ENCODE assay signal across 8 cellular contexts in genomic region chr18:32930695-32931301, GRCh38.
DNase-seq lines count a peak whose midpoint lies in the region; ATAC-seq, FAIRE-seq and TF ChIP-seq lines count a peak whose summit lies in the region.

No MANE protein-coding gene starts in this region.

- H3K4me3 ChIP-seq in A549, result no peak overlapping the region
- no peak overlapping the region for H3K4me3 ChIP-seq in lower lobe of right lung
- no peak overlapping the region for H3K4me3 ChIP-seq in testis

- CTCF ChIA-PET in A549 (lab: Yijun Ruan, JAX), result interaction anchor here (0.6 to 2.2 kb wide), 6 partner anchors 14 to 155 kb away, joined by 3 to 6 read pairs (median 4); no protein-coding TSS in a partner anchor

- FAIRE-seq in A549 (lab: Jason Lieb, UNC), result no peak

- POLR2A ChIA-PET in A549 (lab: Yijun Ruan, JAX), result no interaction called here

- intact Hi-C loops in lower lobe of right lung (cut with DNase I) (no loop called here), testis (cut with DNase I; ENCODE audit: low total_unique reads) (no loop called here)

- H3K9me3 ChIP-seq in A549 (no peaks in the 10 kb centered on the region), lower lobe of right lung (no peaks in the 10 kb centered on the region), testis (no peaks in the 10 kb centered on the region)

- H3K27me3 ChIP-seq in lower lobe of right lung (ENCODE audit: low read depth) (no peaks in the 10 kb centered on the region), testis (no peaks in the 10 kb centered on the region)

- TF ChIP-seq CTCF in A549 (IDR thresholded peaks at IDR 0.05), result peak; percentile 30; the same call in 1 of the 3 replicates
- TF ChIP-seq CTCF in VCaP (conservative IDR thresholded peaks at IDR 0.05), result peak; percentile 69
- peak; percentile 32 for TF ChIP-seq CTCF in lower lobe of right lung (IDR thresholded peaks at IDR 0.05)
- peak in 1 of 3 experiments; percentile 70 for TF ChIP-seq CTCF in testis (IDR thresholded peaks at IDR 0.05)

- H3K27ac ChIP-seq in A549 (no peak overlapping the region), VCaP (no peak overlapping the region), lower lobe of right lung (no peak overlapping the region), testis (no peak overlapping the region)

- H3K4me1 ChIP-seq in A549, result no peaks in the 10 kb centered on the region
- no peaks in the 10 kb centered on the region for H3K4me1 ChIP-seq in lower lobe of right lung
- H3K4me1 ChIP-seq in testis, result no peaks in the 10 kb centered on the region

- WGBS in A549 (ENCODE audit: missing lambda C conversion rate), result 5% methylated on average over 6 of the region's 6 CpGs
- WGBS in testis, 2 donors, result 41 to 57% methylated on average over 6 of the region's 6 CpGs

- peak in 1 of 2 experiments; percentile 29; a peak in 1 of 5 replicates for TF ChIP-seq RAD21 in A549 (conservative IDR thresholded peaks at IDR 0.05 in 1 of 2, IDR thresholded peaks at IDR 0.05 in 1 of 2)

- no peak for TF ChIP-seq POLR2A in A549 (IDR thresholded peaks at IDR 0.05; ENCODE audit: low read length)
- no peak for TF ChIP-seq POLR2A in testis (IDR thresholded peaks at IDR 0.05)

- peak; percentile 71 to 72; a peak in 4 of 6 replicates for ATAC-seq in A549
- ATAC-seq in GM18508 (IDR thresholded peaks at IDR 0.05; ENCODE audit: insufficient read depth, unreplicated experiment), result peak; percentile 99
- peak; percentile 98 for ATAC-seq in HG02840 (IDR thresholded peaks at IDR 0.05; ENCODE audit: low FRiP score, unreplicated experiment)
- ATAC-seq in lower lobe of right lung, result peak in 1 of 2 donors; percentile 30

- DNase-seq in A549 (ENCODE audit: low read depth in 1 of 2, low spot score in 1 of 2) (peak; percentile 6 to 27), NCI-H1105 (lab: John Stamatoyannopoulos, UW) (peak; percentile 3), lower lobe of right lung (no peak), testis (no peak), GOT3 (lab: John Stamatoyannopoulos, UW) (no peak)

- no peak overlapping the region for H3K4me2 ChIP-seq in A549

- H3K36me3 ChIP-seq in lower lobe of right lung (no peaks in the 10 kb centered on the region), testis (ENCODE audit: low read depth, missing control alignments) (no peaks in the 10 kb centered on the region)

- no peak for TF ChIP-seq EP300 in A549 (IDR thresholded peaks at IDR 0.05)

TF ChIP-seq in A549, 52 proteins besides CTCF, POLR2A, EP300 and RAD21:
- TF ChIP-seq MAX (IDR thresholded peaks at IDR 0.05), result no peak
- no peak for TF ChIP-seq HDAC2 (IDR thresholded peaks at IDR 0.05)
- no peak for TF ChIP-seq CBX8 (IDR thresholded peaks at IDR 0.05)
- no peak for TF ChIP-seq EHF (CRISPR knock-in tag; IDR thresholded peaks at IDR 0.05)
- no peak for TF ChIP-seq REST (IDR thresholded peaks at IDR 0.05)
- TF ChIP-seq FOSB (CRISPR knock-in tag; IDR thresholded peaks at IDR 0.05), result no peak
- TF ChIP-seq TFCP2L1 (CRISPR knock-in tag; IDR thresholded peaks at IDR 0.05), result no peak
- TF ChIP-seq HOXA7 (CRISPR knock-in tag; IDR thresholded peaks at IDR 0.05), result no peak
- no peak for TF ChIP-seq KDM5A (IDR thresholded peaks at IDR 0.05)
- TF ChIP-seq ELK1 (IDR thresholded peaks at IDR 0.05; ENCODE audit: low read depth, low read length), result no peak
- no peak for TF ChIP-seq HMGXB4 (CRISPR knock-in tag; IDR thresholded peaks at IDR 0.05; ENCODE audit: borderline replicate concordance)
- TF ChIP-seq NPAS2 (CRISPR knock-in tag; IDR thresholded peaks at IDR 0.05; ENCODE audit: borderline replicate concordance), result no peak

Comparison
In these comparisons a context has a peak if more than half of its experiments do, and no peak if none do; other contexts are left out.
1. DNase-seq: peak in A549 (2 of 2) and NCI-H1105 (single experiment); none in lower lobe of right lung (single experiment), testis (single experiment) and GOT3 (single experiment).